ENCODE assay signal across 19 cellular contexts in genomic region chr15:71291247-71291646, GRCh38.
"Had no signal": no experiment of that assay in that cellular context is flagged by ENCODE, and none has a peak within 500 bp of the region (broad histone marks: within the 10 kb centered on the region; RNA-seq: fewer than 3 reads in every experiment).

No MANE protein-coding gene starts in this region.

- H3K4me3 ChIP-seq: body of pancreas, dorsolateral prefrontal cortex, neural progenitor cell, stomach, suprapubic skin, transverse colon had no signal

- FAIRE-seq: colon, small intestine, urothelium cell line had no signal

- H3K4me2 ChIP-seq: neural progenitor cell had no signal

- H3K27ac ChIP-seq: body of pancreas, dorsolateral prefrontal cortex, foreskin keratinocyte, neural progenitor cell, stomach, suprapubic skin, transverse colon had no signal

- H3K27me3 ChIP-seq: body of pancreas, foreskin keratinocyte, neural progenitor cell, stomach, suprapubic skin, transverse colon had no signal

- H3K9ac ChIP-seq: neural progenitor cell had no signal

- ATAC-seq: activated naive CD8-positive, alpha-beta T cell treated with anti-CD3 and anti-CD28 coated beads, Interleukin-2, amount 50 U/mL, for 24 hours; body of pancreas; foreskin keratinocyte; sciatic nerve; stimulated activated memory B cell treated with anti-CD40 and anti-IgM and Interleukin-4, amounts not matched to agents 10 μg/mL and 1 μg/mL and 100 μg/mL, for 72 hours had no signal

- H3K9me3 ChIP-seq: body of pancreas, stomach, suprapubic skin, transverse colon had no signal

- H2AFZ ChIP-seq: neural progenitor cell had no signal

- DNase-seq: activated gamma-delta T cell; activated naive CD4-positive, alpha-beta T cell treated with anti-CD3 and anti-CD28 coated beads, Interleukin-2, amount 50 U/mL, for 16 hours; activated naive CD8-positive, alpha-beta T cell treated with anti-CD3 and anti-CD28 coated beads, Interleukin-2, amount 50 U/mL, for 24 hours; body of pancreas; caudate nucleus; dorsolateral prefrontal cortex; foreskin keratinocyte; left ventricle myocardium superior; mammary epithelial cell; small intestine; stimulated activated CD4-positive, alpha-beta T cell treated with anti-CD3 and anti-CD28 coated beads, Interleukin-2, amount 100 ng/mL, for 24 hours; stomach; transverse colon had no signal

- H3K36me3 ChIP-seq: neural progenitor cell, stomach, suprapubic skin, transverse colon had no signal
